Comparison of ENCODE assay signal across 1 cellular context in the genomic region with DNA sequence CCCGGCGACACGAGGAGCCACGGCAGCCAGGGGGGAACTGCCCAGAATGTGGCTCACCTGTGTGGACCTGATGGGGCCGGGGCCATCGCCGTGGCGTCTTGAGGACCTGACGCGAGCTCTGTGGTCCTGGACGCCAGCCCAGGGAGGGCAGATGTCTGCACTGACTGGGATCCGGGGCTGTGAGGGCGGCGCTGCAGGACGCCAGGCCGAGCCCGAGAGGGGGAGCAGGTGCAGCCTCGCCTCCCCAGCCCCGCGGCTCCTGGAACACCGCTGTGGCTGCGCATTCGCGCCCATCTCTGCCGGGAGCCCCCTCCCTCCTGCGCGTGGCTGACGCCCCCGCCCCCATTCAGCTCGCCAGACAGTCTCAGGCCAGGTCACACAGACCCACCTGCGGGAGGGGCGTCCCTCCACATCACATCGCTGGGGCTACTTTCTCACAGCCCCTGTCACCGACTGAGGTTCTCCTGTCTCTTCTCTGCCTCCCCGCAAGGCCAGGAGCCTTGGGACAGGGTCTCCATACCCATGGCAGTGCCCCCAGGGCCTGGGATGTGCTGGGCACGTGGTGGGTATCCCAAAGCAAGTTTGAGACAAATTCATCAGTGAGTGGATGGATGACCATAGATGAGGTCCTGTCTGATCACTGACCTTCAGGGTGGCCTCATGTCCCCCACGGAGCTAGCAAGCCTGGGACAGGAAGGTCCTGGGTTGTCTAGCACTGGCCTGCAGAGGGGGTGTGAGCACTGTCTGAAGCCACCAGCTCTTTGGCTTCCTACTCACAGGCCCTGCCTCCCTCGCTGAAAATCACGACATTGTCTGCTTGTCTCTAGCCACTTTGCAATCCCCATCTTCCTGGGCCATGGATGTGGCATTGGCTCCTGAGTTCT.
TF ChIP-seq lines count a peak whose summit lies in the region.

No MANE protein-coding gene starts in this region.

TF ChIP-seq in GM23338, 12 proteins besides CTCF, POLR2A, EP300 and RAD21 (continued from another document):
- TF ChIP-seq, protein P1, sequence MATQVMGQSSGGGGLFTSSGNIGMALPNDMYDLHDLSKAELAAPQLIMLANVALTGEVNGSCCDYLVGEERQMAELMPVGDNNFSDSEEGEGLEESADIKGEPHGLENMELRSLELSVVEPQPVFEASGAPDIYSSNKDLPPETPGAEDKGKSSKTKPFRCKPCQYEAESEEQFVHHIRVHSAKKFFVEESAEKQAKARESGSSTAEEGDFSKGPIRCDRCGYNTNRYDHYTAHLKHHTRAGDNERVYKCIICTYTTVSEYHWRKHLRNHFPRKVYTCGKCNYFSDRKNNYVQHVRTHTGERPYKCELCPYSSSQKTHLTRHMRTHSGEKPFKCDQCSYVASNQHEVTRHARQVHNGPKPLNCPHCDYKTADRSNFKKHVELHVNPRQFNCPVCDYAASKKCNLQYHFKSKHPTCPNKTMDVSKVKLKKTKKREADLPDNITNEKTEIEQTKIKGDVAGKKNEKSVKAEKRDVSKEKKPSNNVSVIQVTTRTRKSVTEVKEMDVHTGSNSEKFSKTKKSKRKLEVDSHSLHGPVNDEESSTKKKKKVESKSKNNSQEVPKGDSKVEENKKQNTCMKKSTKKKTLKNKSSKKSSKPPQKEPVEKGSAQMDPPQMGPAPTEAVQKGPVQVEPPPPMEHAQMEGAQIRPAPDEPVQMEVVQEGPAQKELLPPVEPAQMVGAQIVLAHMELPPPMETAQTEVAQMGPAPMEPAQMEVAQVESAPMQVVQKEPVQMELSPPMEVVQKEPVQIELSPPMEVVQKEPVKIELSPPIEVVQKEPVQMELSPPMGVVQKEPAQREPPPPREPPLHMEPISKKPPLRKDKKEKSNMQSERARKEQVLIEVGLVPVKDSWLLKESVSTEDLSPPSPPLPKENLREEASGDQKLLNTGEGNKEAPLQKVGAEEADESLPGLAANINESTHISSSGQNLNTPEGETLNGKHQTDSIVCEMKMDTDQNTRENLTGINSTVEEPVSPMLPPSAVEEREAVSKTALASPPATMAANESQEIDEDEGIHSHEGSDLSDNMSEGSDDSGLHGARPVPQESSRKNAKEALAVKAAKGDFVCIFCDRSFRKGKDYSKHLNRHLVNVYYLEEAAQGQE (IDR thresholded peaks at IDR 0.05; ENCODE audit: unreplicated experiment), result no peak
- TF ChIP-seq NANOG (IDR thresholded peaks at IDR 0.05; ENCODE audit: borderline replicate concordance) (no peak), EZH2phosphoT487 (IDR thresholded peaks at IDR 0.05; ENCODE audit: unreplicated experiment) (no peak), ETS1 (IDR thresholded peaks at IDR 0.05) (no peak)
TF ChIP-seq in GM23338: peak in this region for 0.
